ENCODE assay signal across 14 cellular contexts in genomic region chr11:35036642-35037041, GRCh38.
DNase-seq lines count a peak whose midpoint lies in the region; ATAC-seq and TF ChIP-seq lines count a peak whose summit lies in the region.
"Had no signal": no experiment of that assay in that cellular context is flagged by ENCODE, and none has a peak within 500 bp of the region (broad histone marks: within the 10 kb centered on the region; RNA-seq: fewer than 3 reads in every experiment).

No MANE protein-coding gene starts in this region.

- no peak overlapping the region for H3K4me3 ChIP-seq in Panc1 (ENCODE audit: low read depth in 2 of 2, low read length in 2 of 2)
- no peak overlapping the region for H3K4me3 ChIP-seq in esophagus squamous epithelium
- H3K4me3 ChIP-seq: sigmoid colon, upper lobe of right lung had no signal

- H3K4me1 Mint-ChIP-seq in activated T-cell treated with anti-CD3 and anti-CD28 coated beads, Interleukin-2, amount 50 U/mL, for 72 hours (ENCODE audit: low read depth), result peaks cover 83% of the 10 kb centered on the region
- H3K4me1 Mint-ChIP-seq in activated T-cell treated with anti-CD3 and anti-CD28 coated beads, Interleukin-2, amount 50 U/mL, for 4 hours (ENCODE audit: low read depth), result peaks cover 66% of the 10 kb centered on the region
- H3K4me1 Mint-ChIP-seq in dendritic cell treated with granulocyte-macrophage colony-stimulating factor and Interleukin-4, amounts not matched to agents 40 ng/mL and 50 ng/mL, for 4 days (ENCODE audit: low read depth), result peaks cover 73% of the 10 kb centered on the region
- H3K4me1 Mint-ChIP-seq in stimulated activated naive CD8-positive, alpha-beta T cell treated with anti-CD3 and anti-CD28 coated beads, Interleukin-15, Interleukin-2, amounts not matched to agents 100 ng/mL and 50 ng/mL, for 24 hours (ENCODE audit: low read depth), result peaks cover 85% of the 10 kb centered on the region

- no peak for TF ChIP-seq CTCF in Panc1 (IDR thresholded peaks at IDR 0.05)
- no peak for TF ChIP-seq CTCF in esophagus squamous epithelium (IDR thresholded peaks at IDR 0.05)

- intact Hi-C loops in Panc1 (cut with micrococcal nuclease; ENCODE audit: unreplicated experiment), result no loop called here
- intact Hi-C loops in dendritic cell treated with granulocyte-macrophage colony-stimulating factor and Interleukin-4, amounts not matched to agents 40 ng/mL and 50 ng/mL, for 4 days (cut with micrococcal nuclease), result no loop called here
- intact Hi-C loops in esophagus squamous epithelium (cut with DNase I), result no loop called here

- CTCF ChIA-PET in Panc1 (lab: Charles Lee), result interaction anchor here (1.0 kb wide), 1 partner anchor 28 kb away, joined by 3 read pairs; no protein-coding TSS in a partner anchor

- no peak for TF ChIP-seq POLR2A in esophagus squamous epithelium (IDR thresholded peaks at IDR 0.05)

- in situ Hi-C loops in Panc1 (cut with HindIII; ENCODE audit: low pct_unique_long_range_greater_than_20kb, low sequenced_read_pairs), result no loop called here

- no peak overlapping the region for H3K27ac Mint-ChIP-seq in activated T-cell treated with anti-CD3 and anti-CD28 coated beads, Interleukin-2, amount 50 U/mL, for 72 hours
- peak overlapping the region; percentile 90 for H3K27ac Mint-ChIP-seq in dendritic cell treated with granulocyte-macrophage colony-stimulating factor and Interleukin-4, amounts not matched to agents 40 ng/mL and 50 ng/mL, for 4 days
- H3K27ac Mint-ChIP-seq in stimulated activated naive CD8-positive, alpha-beta T cell treated with anti-CD3 and anti-CD28 coated beads, Interleukin-15, Interleukin-2, amounts not matched to agents 100 ng/mL and 50 ng/mL, for 24 hours, result peak overlapping the region; percentile 69

- H3K9me3 ChIP-seq in Panc1 (ENCODE audit: control insufficient read depth, insufficient read depth, low read depth, low read length) (peaks cover 7% of the 10 kb centered on the region; the same call in 1 of the 2 replicates), esophagus squamous epithelium (no peaks in the 10 kb centered on the region)
- H3K9me3 ChIP-seq: sigmoid colon, upper lobe of right lung had no signal

- H3K36me3 Mint-ChIP-seq in activated T-cell treated with anti-CD3 and anti-CD28 coated beads, Interleukin-2, amount 50 U/mL, for 72 hours (ENCODE audit: insufficient read depth in 2 of 2), result peaks cover 3 to 6% of the 10 kb centered on the region in 2 donors
- H3K36me3 Mint-ChIP-seq in activated T-cell treated with anti-CD3 and anti-CD28 coated beads, Interleukin-2, amount 50 U/mL, for 4 hours (ENCODE audit: insufficient read depth), result no peaks in the 10 kb centered on the region
- peaks cover 8% of the 10 kb centered on the region for H3K36me3 Mint-ChIP-seq in dendritic cell treated with granulocyte-macrophage colony-stimulating factor and Interleukin-4, amounts not matched to agents 40 ng/mL and 50 ng/mL, for 4 days (ENCODE audit: low read depth)
- H3K36me3 Mint-ChIP-seq in stimulated activated naive CD8-positive, alpha-beta T cell treated with anti-CD3 and anti-CD28 coated beads, Interleukin-15, Interleukin-2, amounts not matched to agents 100 ng/mL and 50 ng/mL, for 24 hours (ENCODE audit: low read depth), result no peaks in the 10 kb centered on the region

- peaks cover 17% of the 10 kb centered on the region for H3K27me3 Mint-ChIP-seq in activated T-cell treated with anti-CD3 and anti-CD28 coated beads, Interleukin-2, amount 50 U/mL, for 72 hours (ENCODE audit: low read depth)
- no peaks in the 10 kb centered on the region for H3K27me3 Mint-ChIP-seq in activated T-cell treated with anti-CD3 and anti-CD28 coated beads, Interleukin-2, amount 50 U/mL, for 4 hours (ENCODE audit: low read depth)
- no peaks in the 10 kb centered on the region for H3K27me3 Mint-ChIP-seq in dendritic cell treated with granulocyte-macrophage colony-stimulating factor and Interleukin-4, amounts not matched to agents 40 ng/mL and 50 ng/mL, for 4 days
- peaks cover 11% of the 10 kb centered on the region for H3K27me3 Mint-ChIP-seq in stimulated activated naive CD8-positive, alpha-beta T cell treated with anti-CD3 and anti-CD28 coated beads, Interleukin-15, Interleukin-2, amounts not matched to agents 100 ng/mL and 50 ng/mL, for 24 hours

- POLR2A ChIA-PET in Panc1 (lab: Charles Lee), result no interaction called here

- H3K36me3 ChIP-seq in Panc1 (ENCODE audit: control insufficient read depth, insufficient read depth, low read length), result no peaks in the 10 kb centered on the region
- H3K36me3 ChIP-seq in esophagus squamous epithelium, result no peaks in the 10 kb centered on the region
- H3K36me3 ChIP-seq: sigmoid colon, upper lobe of right lung had no signal

- BruUV-seq in Panc1 (replicated peaks; lab: Mats Ljungman, UMichigan), result no TSS peak

- H3K27ac ChIP-seq in Panc1 (ENCODE audit: low read length) (peak overlapping the region; percentile 95), esophagus squamous epithelium (no peak overlapping the region)
- H3K27ac ChIP-seq: sigmoid colon, upper lobe of right lung had no signal

- no peaks in the 10 kb centered on the region for H3K27me3 ChIP-seq in Panc1 (ENCODE audit: control insufficient read depth, insufficient read depth, low read length)
- no peaks in the 10 kb centered on the region for H3K27me3 ChIP-seq in esophagus squamous epithelium
- H3K27me3 ChIP-seq: sigmoid colon, upper lobe of right lung had no signal

- 54% methylated on average over 3 of the region's 3 CpGs for WGBS in esophagus squamous epithelium, 2 donors

- H3K4me1 ChIP-seq in Panc1 (ENCODE audit: control insufficient read depth, insufficient read depth, low read length), result peaks cover 35% of the 10 kb centered on the region
- H3K4me1 ChIP-seq in esophagus squamous epithelium, result peaks cover 0 to 37% (median 10%) of the 10 kb centered on the region in 3 donors
- H3K4me1 ChIP-seq: upper lobe of right lung had no signal

- peak overlapping the region in 1 of 2 donors; percentile 38 for H3K4me3 Mint-ChIP-seq in activated T-cell treated with anti-CD3 and anti-CD28 coated beads, Interleukin-2, amount 50 U/mL, for 72 hours
- no peak overlapping the region for H3K4me3 Mint-ChIP-seq in activated T-cell treated with anti-CD3 and anti-CD28 coated beads, Interleukin-2, amount 50 U/mL, for 4 hours
- H3K4me3 Mint-ChIP-seq in dendritic cell treated with granulocyte-macrophage colony-stimulating factor and Interleukin-4, amounts not matched to agents 40 ng/mL and 50 ng/mL, for 4 days, result no peak overlapping the region
- no peak overlapping the region for H3K4me3 Mint-ChIP-seq in stimulated activated naive CD8-positive, alpha-beta T cell treated with anti-CD3 and anti-CD28 coated beads, Interleukin-15, Interleukin-2, amounts not matched to agents 100 ng/mL and 50 ng/mL, for 24 hours

- ATAC-seq in activated T-cell treated with anti-CD3 and anti-CD28 coated beads, Interleukin-2, amount 50 U/mL, for 72 hours (replicated peaks in 1 of 2), result peak; percentile 34 to 36
- no peak for ATAC-seq in activated T-cell treated with anti-CD3 and anti-CD28 coated beads, Interleukin-2, amount 50 U/mL, for 4 hours
- no peak for ATAC-seq in Panc1

- peak; percentile 46 to 49 for DNase-seq in activated T-cell treated with anti-CD3 and anti-CD28 coated beads, Interleukin-2, amount 50 U/mL, for 72 hours
- DNase-seq in activated T-cell treated with anti-CD3 and anti-CD28 coated beads, Interleukin-2, amount 50 U/mL, for 4 hours, result no peak
- DNase-seq in Panc1 (ENCODE audit: low read depth, low spot score) (no peak), esophagus squamous epithelium (lab: John Stamatoyannopoulos, UW) (no peak), NCI-H2029 (lab: John Stamatoyannopoulos, UW) (no peak)
- DNase-seq in stimulated activated CD4-positive, alpha-beta T cell treated with anti-CD3 and anti-CD28 coated beads, Interleukin-1b, Interleukin-23, amount 100 ng/mL, for 48 hours, result no peak
- DNase-seq: activated effector memory CD4-positive, alpha-beta T cell treated with Interleukin-2 at 50 U/mL for 16 hours; central memory CD4-positive, alpha-beta T cell; DMS53; NCI-H2171; sigmoid colon; upper lobe of right lung had no signal

- peaks cover 3 to 9% of the 10 kb centered on the region in 2 donors for H3K9me3 Mint-ChIP-seq in activated T-cell treated with anti-CD3 and anti-CD28 coated beads, Interleukin-2, amount 50 U/mL, for 72 hours
- peaks cover 7% of the 10 kb centered on the region for H3K9me3 Mint-ChIP-seq in activated T-cell treated with anti-CD3 and anti-CD28 coated beads, Interleukin-2, amount 50 U/mL, for 4 hours
- H3K9me3 Mint-ChIP-seq in dendritic cell treated with granulocyte-macrophage colony-stimulating factor and Interleukin-4, amounts not matched to agents 40 ng/mL and 50 ng/mL, for 4 days, result peaks cover 29% of the 10 kb centered on the region
- H3K9me3 Mint-ChIP-seq in stimulated activated naive CD8-positive, alpha-beta T cell treated with anti-CD3 and anti-CD28 coated beads, Interleukin-15, Interleukin-2, amounts not matched to agents 100 ng/mL and 50 ng/mL, for 24 hours, result peaks cover 9% of the 10 kb centered on the region

Comparison
In these comparisons a context has a peak if more than half of its experiments do, and no peak if none do; other contexts are left out.
1. ATAC-seq: peak in activated T-cell treated with anti-CD3 and anti-CD28 coated beads, Interleukin-2, amount 50 U/mL, for 72 hours (2 of 2); none in activated T-cell treated with anti-CD3 and anti-CD28 coated beads, Interleukin-2, amount 50 U/mL, for 4 hours (0 of 2) and Panc1 (single experiment).
2. DNase-seq: peak in activated T-cell treated with anti-CD3 and anti-CD28 coated beads, Interleukin-2, amount 50 U/mL, for 72 hours (2 of 2); none in activated T-cell treated with anti-CD3 and anti-CD28 coated beads, Interleukin-2, amount 50 U/mL, for 4 hours (single experiment), Panc1 (single experiment), esophagus squamous epithelium (single experiment), NCI-H2029 (single experiment) and stimulated activated CD4-positive, alpha-beta T cell treated with anti-CD3 and anti-CD28 coated beads, Interleukin-1b, Interleukin-23, amount 100 ng/mL, for 48 hours (single experiment).